In genomic region chr20:17682103-17682888, GRCh38 we compare ENCODE assay signal across 8 cellular contexts. TPM values are rescaled to one million over a fixed set of nuclear protein-coding genes. Genes with fewer than 3 reads are reported as not detected.
DNase-seq lines count a peak whose midpoint lies in the region; ATAC-seq and TF ChIP-seq lines count a peak whose summit lies in the region.

A gene with protein sequence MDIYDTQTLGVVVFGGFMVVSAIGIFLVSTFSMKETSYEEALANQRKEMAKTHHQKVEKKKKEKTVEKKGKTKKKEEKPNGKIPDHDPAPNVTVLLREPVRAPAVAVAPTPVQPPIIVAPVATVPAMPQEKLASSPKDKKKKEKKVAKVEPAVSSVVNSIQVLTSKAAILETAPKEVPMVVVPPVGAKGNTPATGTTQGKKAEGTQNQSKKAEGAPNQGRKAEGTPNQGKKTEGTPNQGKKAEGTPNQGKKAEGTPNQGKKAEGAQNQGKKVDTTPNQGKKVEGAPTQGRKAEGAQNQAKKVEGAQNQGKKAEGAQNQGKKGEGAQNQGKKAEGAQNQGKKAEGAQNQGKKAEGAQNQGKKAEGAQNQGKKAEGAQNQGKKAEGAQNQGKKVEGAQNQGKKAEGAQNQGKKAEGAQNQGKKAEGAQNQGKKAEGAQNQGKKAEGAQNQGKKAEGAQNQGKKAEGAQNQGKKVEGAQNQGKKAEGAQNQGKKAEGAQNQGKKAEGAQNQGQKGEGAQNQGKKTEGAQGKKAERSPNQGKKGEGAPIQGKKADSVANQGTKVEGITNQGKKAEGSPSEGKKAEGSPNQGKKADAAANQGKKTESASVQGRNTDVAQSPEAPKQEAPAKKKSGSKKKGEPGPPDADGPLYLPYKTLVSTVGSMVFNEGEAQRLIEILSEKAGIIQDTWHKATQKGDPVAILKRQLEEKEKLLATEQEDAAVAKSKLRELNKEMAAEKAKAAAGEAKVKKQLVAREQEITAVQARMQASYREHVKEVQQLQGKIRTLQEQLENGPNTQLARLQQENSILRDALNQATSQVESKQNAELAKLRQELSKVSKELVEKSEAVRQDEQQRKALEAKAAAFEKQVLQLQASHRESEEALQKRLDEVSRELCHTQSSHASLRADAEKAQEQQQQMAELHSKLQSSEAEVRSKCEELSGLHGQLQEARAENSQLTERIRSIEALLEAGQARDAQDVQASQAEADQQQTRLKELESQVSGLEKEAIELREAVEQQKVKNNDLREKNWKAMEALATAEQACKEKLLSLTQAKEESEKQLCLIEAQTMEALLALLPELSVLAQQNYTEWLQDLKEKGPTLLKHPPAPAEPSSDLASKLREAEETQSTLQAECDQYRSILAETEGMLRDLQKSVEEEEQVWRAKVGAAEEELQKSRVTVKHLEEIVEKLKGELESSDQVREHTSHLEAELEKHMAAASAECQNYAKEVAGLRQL (N-terminal part only) (minus strand): TSS chr20:17682242. CDS start chr20:17660507, 21,735 bp downstream.

- no peaks in the 10 kb centered on the region for H3K9me2 ChIP-seq in OCI-LY1 (ENCODE audit: low read depth, low read length)

- H3K27ac Mint-ChIP-seq in endothelial cell (ENCODE audit: unreplicated experiment) = peak within 1 kb of the TSS; percentile 33

- H3K79me2 ChIP-seq in OCI-LY1 (ENCODE audit: insufficient read depth, low read length) = no peaks in the 10 kb centered on the region

- H3K36me3 ChIP-seq in OCI-LY1 (ENCODE audit: insufficient read depth, low read length) = peaks cover 6% of the 10 kb centered on the region; the same call in 1 of the 2 replicates

- no peaks in the 10 kb centered on the region for H3K9me3 Mint-ChIP-seq in endothelial cell (ENCODE audit: unreplicated experiment)

- H3K27ac ChIP-seq in OCI-LY1 (ENCODE audit: low read depth, low read length, poor library complexity, severe bottlenecking) = no peak within 1 kb of the TSS

- peak within 1 kb of the TSS; percentile 60 for H3K4me2 ChIP-seq in OCI-LY1 (ENCODE audit: low read length)

- peak within 1 kb of the TSS; percentile 89; the same call in 1 of the 2 replicates for H2AFZ ChIP-seq in OCI-LY1 (ENCODE audit: low read length)

- H3F3A ChIP-seq in OCI-LY1 (ENCODE audit: insufficient read depth, low read length) = no peaks in the 10 kb centered on the region

- no peaks in the 10 kb centered on the region for H3K9me3 ChIP-seq in OCI-LY1 (ENCODE audit: low read length)

- H3K9ac ChIP-seq in OCI-LY1 (ENCODE audit: low read length) = peak within 1 kb of the TSS; percentile 66

- DNase-seq in DMS 273 treated with DMSO at 0.1 percent for 48 hours (lab: John Stamatoyannopoulos, UW) (peak; percentile 91), HuH-7 (ENCODE audit: low spot score) (peak; percentile 99), endothelial cell (ENCODE audit: low spot score) (peak; percentile 96), midbrain (lab: John Stamatoyannopoulos, UW) (peak; percentile 97)
- peak; percentile 97 for DNase-seq in activated CD8-positive, alpha-beta memory T cell treated with anti-CD3 and anti-CD28 coated beads, Interleukin-2, amount 50 U/mL, for 48 hours
- peak; percentile 93 to 96 for DNase-seq in stimulated activated CD8-positive, alpha-beta memory T cell treated with anti-CD3 and anti-CD28 coated beads, Interleukin-2, amount 100 ng/mL, for 1 hour (ENCODE audit: low read depth in 2 of 2)

- H3K4me1 Mint-ChIP-seq in endothelial cell (ENCODE audit: unreplicated experiment) = peaks cover 20% of the 10 kb centered on the region

- H4K20me1 ChIP-seq in OCI-LY1 (ENCODE audit: insufficient read depth, low read length) = no peaks in the 10 kb centered on the region

- H3K27me3 Mint-ChIP-seq in endothelial cell (ENCODE audit: unreplicated experiment) = peaks cover 16% of the 10 kb centered on the region

- H3K4me3 ChIP-seq in OCI-LY1 (ENCODE audit: low read depth, low read length, poor library complexity, severe bottlenecking) = peak within 1 kb of the TSS; percentile 68

- H3K4me3 Mint-ChIP-seq in endothelial cell (ENCODE audit: unreplicated experiment) = peak within 1 kb of the TSS; percentile 84

- H3K4me1 ChIP-seq in OCI-LY1 (ENCODE audit: insufficient read depth, low read length, severe bottlenecking) = peaks cover 18% of the 10 kb centered on the region

- peak; percentile 87 for ATAC-seq in GM21515 (IDR thresholded peaks at IDR 0.05; ENCODE audit: unreplicated experiment)

- no peaks in the 10 kb centered on the region; the same call in 1 of the 2 replicates for H3K27me3 ChIP-seq in OCI-LY1 (ENCODE audit: insufficient read depth, low read length)

- TF ChIP-seq CTCF in OCI-LY1 (IDR thresholded peaks at IDR 0.05; ENCODE audit: low read length) (peak; percentile 97), endothelial cell (IDR thresholded peaks at IDR 0.05; ENCODE audit: unreplicated experiment) (peak; percentile 83)

- peaks cover 14% of the 10 kb centered on the region for H3K36me3 Mint-ChIP-seq in endothelial cell (ENCODE audit: low read depth, unreplicated experiment)

RNA-seq across cellular contexts. Expression of the gene that starts here (rescaled TPM):
- 179 TPM for total RNA-seq in endothelial cell (ENCODE audit: unreplicated experiment)
